ENCODE assay signal across 1 cellular context in the genomic region with DNA sequence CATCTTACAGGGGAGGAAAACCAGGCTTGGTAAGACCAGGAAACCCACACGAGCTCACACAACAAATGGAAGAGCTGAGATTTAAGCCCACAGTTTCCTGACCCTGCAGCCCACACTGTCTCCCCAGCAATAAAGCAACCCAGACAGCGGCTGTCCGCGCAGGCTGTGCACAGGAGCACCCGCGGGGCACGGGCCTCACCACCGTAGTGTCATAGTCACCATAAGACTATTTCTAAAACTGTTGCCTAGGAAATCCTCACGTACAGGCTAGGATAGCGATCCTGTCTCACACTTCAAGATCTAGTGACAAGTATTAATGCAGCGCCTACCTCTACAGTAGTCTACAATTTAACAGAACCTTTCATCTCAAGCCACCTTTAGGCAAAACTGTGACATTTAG.
TF ChIP-seq lines count a peak whose summit lies in the region.

No MANE protein-coding gene starts in this region.

TF ChIP-seq in K562, 482 proteins besides CTCF, POLR2A, EP300 and RAD21:
- TF ChIP-seq PHB2 (IDR thresholded peaks at IDR 0.05; ENCODE audit: low read depth) = no peak
- no peak for TF ChIP-seq SMAD1 (IDR thresholded peaks at IDR 0.05; ENCODE audit: low read depth, low read length, partially characterized antibody)
- TF ChIP-seq POLR2G (IDR thresholded peaks at IDR 0.05; ENCODE audit: low read depth, low read length) = no peak
- TF ChIP-seq SMAD2 (IDR thresholded peaks at IDR 0.05; ENCODE audit: low read depth, low read length) = no peak
- TF ChIP-seq FOS (IDR thresholded peaks at IDR 0.05; ENCODE audit: extremely low read depth, insufficient read length) = no peak
- no peak for TF ChIP-seq NFE2 (IDR thresholded peaks at IDR 0.05; ENCODE audit: low read depth)
- no peak for TF ChIP-seq SAP30 (IDR thresholded peaks at IDR 0.05; ENCODE audit: borderline replicate concordance, insufficient read depth, low read depth, low read length, poor library complexity, severe bottlenecking)
- TF ChIP-seq STAT5B (CRISPR knock-in tag; IDR thresholded peaks at IDR 0.05) = no peak
- no peak for TF ChIP-seq ZNF274 (IDR thresholded peaks at IDR 0.05; ENCODE audit: borderline replicate concordance, low read depth, low read length)
- TF ChIP-seq DACH1 (IDR thresholded peaks at IDR 0.05; ENCODE audit: partially characterized antibody) = no peak
- TF ChIP-seq TEAD2 (tag; IDR thresholded peaks at IDR 0.05) = no peak
